Comparison of ENCODE assay signal across 28 cellular contexts in genomic region chr12:22250762-22251161, GRCh38.
A peak's percentile ranks its signal among the peaks of the same experiment; 100 is the strongest.
DNase-seq lines count a peak whose midpoint lies in the region; ATAC-seq and TF ChIP-seq lines count a peak whose summit lies in the region.
"Had no signal": no experiment of that assay in that cellular context is flagged by ENCODE, and none has a peak within 500 bp of the region (broad histone marks: within the 10 kb centered on the region; RNA-seq: fewer than 3 reads in every experiment).

No MANE protein-coding gene starts in this region.

- no peak overlapping the region for H3K9ac ChIP-seq in BLaER1 treated with 17β-estradiol and CSF1 and Interleukin-3, amounts not matched to agents 10 nM and 100 nM
- H3K9ac ChIP-seq in Loucy (ENCODE audit: low read depth, low read length, poor library complexity, severe bottlenecking) (no peak overlapping the region), SK-N-MC (ENCODE audit: insufficient read length) (no peak overlapping the region)
- H3K9ac ChIP-seq: neural progenitor cell, parathyroid adenoma had no signal

- H3K36me3 Mint-ChIP-seq in activated CD8-positive, alpha-beta T cell treated with anti-CD3 and anti-CD28 coated beads, Interleukin-2, amount 10 ng/mL, durations not matched to agents 7 days and 5 days (ENCODE audit: low read depth): no peaks in the 10 kb centered on the region
- H3K36me3 Mint-ChIP-seq in HFFc6 (ENCODE audit: low read depth): no peaks in the 10 kb centered on the region

- TF ChIP-seq CTCF in Loucy (conservative IDR thresholded peaks at IDR 0.05; ENCODE audit: low read length) (no peak), tibial nerve (IDR thresholded peaks at IDR 0.05) (no peak), HFFc6 (IDR thresholded peaks at IDR 0.05) (no peak)

- H3K79me2 ChIP-seq in Loucy (ENCODE audit: insufficient read depth, low read length): no peaks in the 10 kb centered on the region
- H3K79me2 ChIP-seq: parathyroid adenoma had no signal

- peaks cover 63 to 94% (median 85%) of the 10 kb centered on the region in 11 experiments for H3K27me3 ChIP-seq in BLaER1 treated with 17β-estradiol and CSF1 and Interleukin-3, amounts not matched to agents 10 nM and 100 nM
- H3K27me3 ChIP-seq in Loucy (ENCODE audit: insufficient read depth, low read length, poor library complexity, severe bottlenecking): peaks cover 43% of the 10 kb centered on the region
- H3K27me3 ChIP-seq in tibial nerve: no peaks in the 10 kb centered on the region
- H3K27me3 ChIP-seq: esophagus muscularis mucosa, foreskin keratinocyte, neural progenitor cell, transverse colon had no signal

- peak overlapping the region; percentile 13 to 69 (median 53); a peak in 21 of 22 replicates for H3K4me2 ChIP-seq in BLaER1 treated with 17β-estradiol and CSF1 and Interleukin-3, amounts not matched to agents 10 nM and 100 nM
- peak overlapping the region; percentile 5 for H3K4me2 ChIP-seq in Loucy (ENCODE audit: low read depth, low read length, poor library complexity, severe bottlenecking)
- H3K4me2 ChIP-seq: A549, neural progenitor cell had no signal

- H3K4me3 Mint-ChIP-seq in activated CD8-positive, alpha-beta T cell treated with anti-CD3 and anti-CD28 coated beads, Interleukin-2, amount 10 ng/mL, durations not matched to agents 7 days and 5 days: no peak overlapping the region
- no peak overlapping the region for H3K4me3 Mint-ChIP-seq in HFFc6
- H3K4me3 Mint-ChIP-seq: B cell, H9, neural progenitor cell had no signal

- H4K20me1 ChIP-seq in BLaER1 treated with 17β-estradiol and CSF1 and Interleukin-3, amounts not matched to agents 10 nM and 100 nM: peaks cover 0 to 23% (median 0%) of the 10 kb centered on the region in 11 experiments; a peak in 8 of 22 replicates
- no peaks in the 10 kb centered on the region for H4K20me1 ChIP-seq in Loucy (ENCODE audit: insufficient read depth, low read length, poor library complexity, severe bottlenecking)

- no peak overlapping the region for H3K27ac ChIP-seq in BLaER1 treated with 17β-estradiol and CSF1 and Interleukin-3, amounts not matched to agents 10 nM and 100 nM
- H3K27ac ChIP-seq in SK-N-MC: no peak overlapping the region
- H3K27ac ChIP-seq in tibial nerve: no peak overlapping the region
- H3K27ac ChIP-seq: A549, esophagus muscularis mucosa, foreskin keratinocyte, HL-60, neural progenitor cell, parathyroid adenoma, transverse colon had no signal

- H3K27me3 Mint-ChIP-seq in activated CD8-positive, alpha-beta T cell treated with anti-CD3 and anti-CD28 coated beads, Interleukin-2, amount 10 ng/mL, durations not matched to agents 7 days and 5 days (ENCODE audit: low read depth): peaks cover 3% of the 10 kb centered on the region
- H3K27me3 Mint-ChIP-seq in HFFc6 (ENCODE audit: insufficient read depth): peaks cover 6% of the 10 kb centered on the region

- no peak overlapping the region for H2AFZ ChIP-seq in Loucy (ENCODE audit: low read length)
- H2AFZ ChIP-seq: neural progenitor cell, parathyroid adenoma had no signal

- no peak for TF ChIP-seq EP300 in tibial nerve (IDR thresholded peaks at IDR 0.05)

- WGBS in tibial nerve, 2 donors: 79 to 82% methylated on average over 2 of the region's 2 CpGs

- CTCF ChIA-PET in activated CD8-positive, alpha-beta T cell treated with anti-CD3 and anti-CD28 coated beads, Interleukin-2, amount 10 ng/mL, durations not matched to agents 7 days and 5 days (lab: Charles Lee): interaction anchor here (0.6 to 1.1 kb wide), 2 partner anchors 16 to 105 kb away, joined by 3 to 4 read pairs; no protein-coding TSS in a partner anchor

- H3K4me1 Mint-ChIP-seq in activated CD8-positive, alpha-beta T cell treated with anti-CD3 and anti-CD28 coated beads, Interleukin-2, amount 10 ng/mL, durations not matched to agents 7 days and 5 days (ENCODE audit: low read depth): peaks cover 11% of the 10 kb centered on the region
- no peaks in the 10 kb centered on the region for H3K4me1 Mint-ChIP-seq in HFFc6 (ENCODE audit: low read depth)
- H3K4me1 Mint-ChIP-seq: B cell had no signal

- no peaks in the 10 kb centered on the region for H3F3A ChIP-seq in Loucy (ENCODE audit: low read depth)

- ATAC-seq in activated CD8-positive, alpha-beta T cell treated with anti-CD3 and anti-CD28 coated beads, Interleukin-2, amount 10 ng/mL, durations not matched to agents 7 days and 5 days: no peak
- ATAC-seq in HG02885 (IDR thresholded peaks at IDR 0.05; ENCODE audit: poor library complexity, unreplicated experiment): no peak
- ATAC-seq: A549, foreskin keratinocyte, right cardiac atrium had no signal

- peaks cover 9 to 19% (median 13%) of the 10 kb centered on the region in 10 experiments for H3K4me1 ChIP-seq in BLaER1 treated with 17β-estradiol and CSF1 and Interleukin-3, amounts not matched to agents 10 nM and 100 nM
- H3K4me1 ChIP-seq in Loucy (ENCODE audit: insufficient read depth, low read length, poor library complexity, severe bottlenecking) (peaks cover 13% of the 10 kb centered on the region), tibial nerve (peaks cover 0 to 9% (median 3%) of the 10 kb centered on the region in 4 donors)
- H3K4me1 ChIP-seq: A549, Caco-2 had no signal

- 0 out of 22 replicates have a peak, but pooled peaks cover 0 to 4% (median 0%) of the 10 kb centered on the region in 11 experiments for H3K9me3 ChIP-seq in BLaER1 treated with 17β-estradiol and CSF1 and Interleukin-3, amounts not matched to agents 10 nM and 100 nM (replicated peaks in 1 of 11)
- H3K9me3 ChIP-seq in Loucy (ENCODE audit: insufficient read depth, low read depth, low read length): no peaks in the 10 kb centered on the region
- no peaks in the 10 kb centered on the region for H3K9me3 ChIP-seq in SK-N-MC (ENCODE audit: low read depth, low read length)
- no peaks in the 10 kb centered on the region for H3K9me3 ChIP-seq in tibial nerve
- H3K9me3 ChIP-seq: A549, Caco-2, esophagus muscularis mucosa, transverse colon had no signal

- no peaks in the 10 kb centered on the region for H3K36me3 ChIP-seq in BLaER1 treated with 17β-estradiol and CSF1 and Interleukin-3, amounts not matched to agents 10 nM and 100 nM
- H3K36me3 ChIP-seq in Loucy (ENCODE audit: insufficient read depth, low read length) (no peaks in the 10 kb centered on the region), SK-N-MC (ENCODE audit: insufficient read depth, low read length) (no peaks in the 10 kb centered on the region), tibial nerve (no peaks in the 10 kb centered on the region)
- H3K36me3 ChIP-seq: esophagus muscularis mucosa, neural progenitor cell, transverse colon had no signal

- no peak overlapping the region for H3K27ac Mint-ChIP-seq in activated CD8-positive, alpha-beta T cell treated with anti-CD3 and anti-CD28 coated beads, Interleukin-2, amount 10 ng/mL, durations not matched to agents 7 days and 5 days
- H3K27ac Mint-ChIP-seq in HFFc6: no peak overlapping the region
- H3K27ac Mint-ChIP-seq: B cell, H9, neural progenitor cell had no signal

- H3K4me3 ChIP-seq in BLaER1 treated with 17β-estradiol and CSF1 and Interleukin-3, amounts not matched to agents 10 nM and 100 nM: no peak overlapping the region
- H3K4me3 ChIP-seq in Loucy (ENCODE audit: low read length, poor library complexity, severe bottlenecking) (no peak overlapping the region), SK-N-MC (no peak overlapping the region), tibial nerve (no peak overlapping the region)
- H3K4me3 ChIP-seq: A549, esophagus muscularis mucosa, neural progenitor cell, transverse colon had no signal

- H3K9me3 Mint-ChIP-seq in activated CD8-positive, alpha-beta T cell treated with anti-CD3 and anti-CD28 coated beads, Interleukin-2, amount 10 ng/mL, durations not matched to agents 7 days and 5 days (ENCODE audit: insufficient read depth): no peaks in the 10 kb centered on the region
- H3K9me3 Mint-ChIP-seq in HFFc6: no peaks in the 10 kb centered on the region
- H3K9me3 Mint-ChIP-seq: H9, neural progenitor cell had no signal

- H3K9me2 ChIP-seq in Loucy (replicated peaks; ENCODE audit: low read depth, low read length): no peaks in the 10 kb centered on the region

- TF ChIP-seq POLR2A in tibial nerve (IDR thresholded peaks at IDR 0.05): no peak

- POLR2A ChIA-PET in activated CD8-positive, alpha-beta T cell treated with anti-CD3 and anti-CD28 coated beads, Interleukin-2, amount 10 ng/mL, durations not matched to agents 7 days and 5 days (lab: Charles Lee): no interaction called here

- peak; percentile 10 for DNase-seq in SK-N-MC (ENCODE audit: low read depth, low spot score)
- DNase-seq in activated CD8-positive, alpha-beta T cell treated with anti-CD3 and anti-CD28 coated beads, Interleukin-2, amount 10 ng/mL, durations not matched to agents 7 days and 5 days: peak; percentile 30
- no peak for DNase-seq in tibial nerve (ENCODE audit: low spot score in 2 of 2)
- DNase-seq in activated naive CD4-positive, alpha-beta T cell treated with Interleukin-2 at 50 U/mL for 16 hours: no peak
- no peak for DNase-seq in HFFc6
- DNase-seq: activated CD4-positive, alpha-beta T cell treated with anti-CD3 and anti-CD28 coated beads for 4 hours; activated gamma-delta T cell; activated T-cell treated with anti-CD3 and anti-CD28 coated beads, Interleukin-2, amount 50 U/mL, for 1 hour; Caco-2; central memory CD4-positive, alpha-beta T cell; DMS79; foreskin keratinocyte; H9; NCI-H1417; NCI-H446; NCI-H774; right cardiac atrium; stimulated activated CD4-positive, alpha-beta T cell treated with anti-CD3 and anti-CD28 coated beads, Interleukin-2, amount 100 ng/mL, for 24 hours; transverse colon had no signal

Comparison
In these comparisons a context has a peak if more than half of its experiments do, and no peak if none do; other contexts are left out.
1. DNase-seq: peak in SK-N-MC (single experiment) and activated CD8-positive, alpha-beta T cell treated with anti-CD3 and anti-CD28 coated beads, Interleukin-2, amount 10 ng/mL, durations not matched to agents 7 days and 5 days (single experiment); none in tibial nerve (0 of 2), activated naive CD4-positive, alpha-beta T cell treated with Interleukin-2 at 50 U/mL for 16 hours (single experiment) and HFFc6 (single experiment).